12 cellular contexts compared by ENCODE assay signal in the genomic region with DNA sequence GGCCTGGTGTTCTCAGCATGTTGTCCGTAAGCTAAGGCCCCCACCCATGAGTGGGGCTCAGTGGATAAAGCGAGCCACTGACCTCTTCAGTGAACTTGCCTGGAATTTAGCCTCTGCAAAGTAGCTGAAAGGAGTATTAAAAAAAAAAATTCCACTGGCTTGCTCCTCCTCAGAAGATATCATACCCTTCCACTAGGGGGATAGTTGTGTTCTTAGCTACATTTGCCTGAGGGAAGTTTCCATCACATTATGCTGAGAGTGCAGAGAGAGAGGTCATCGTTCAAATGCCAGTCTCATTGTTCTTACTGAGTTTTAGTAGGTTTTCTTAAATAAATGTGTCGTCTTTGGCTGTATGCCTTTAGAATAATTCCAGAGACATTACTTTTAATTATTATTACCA.
DNase-seq lines count a peak whose midpoint lies in the region; ATAC-seq and TF ChIP-seq lines count a peak whose summit lies in the region.
"Had no signal": no experiment of that assay in that cellular context is flagged by ENCODE, and none has a peak within 500 bp of the region (broad histone marks: within the 10 kb centered on the region; RNA-seq: fewer than 3 reads in every experiment).

No MANE protein-coding gene starts in this region.

- DNase-seq in ELF-1 (ENCODE audit: low read depth, low spot score): peak; percentile 34
- no peak for DNase-seq in RWPE2 (ENCODE audit: low spot score)
- peak; percentile 68 for DNase-seq in iPS-NIHi11 (ENCODE audit: low spot score)
- no peak for DNase-seq in T-helper 1 cell
- DNase-seq in epidermal melanocyte (ENCODE audit: insufficient read length, low spot score): no peak
- DNase-seq in NCI-H1048 (lab: John Stamatoyannopoulos, UW): no peak
- DNase-seq: dermis blood vessel endothelial cell, NCI-H1417 treated with DMSO at 0.1 percent for 48 hours had no signal

- no peak overlapping the region for H3K27ac ChIP-seq in RWPE2 (ENCODE audit: poor library complexity, severe bottlenecking)
- H3K27ac ChIP-seq: neutrophil, vagina had no signal

- TF ChIP-seq CTCF in RWPE2 (IDR thresholded peaks at IDR 0.05; ENCODE audit: poor library complexity, severe bottlenecking): peak; percentile 15

- no peak overlapping the region for H3K4me3 ChIP-seq in RWPE2 (ENCODE audit: severe bottlenecking)
- H3K4me3 ChIP-seq: vagina had no signal

- no peaks in the 10 kb centered on the region for H3K36me3 ChIP-seq in RWPE2 (ENCODE audit: low read depth)
- H3K36me3 ChIP-seq: neutrophil, vagina had no signal

- ATAC-seq in HG03342 (IDR thresholded peaks at IDR 0.05; ENCODE audit: unreplicated experiment) (peak; percentile 66), RWPE2 (ENCODE audit: low read depth) (peak; percentile 25; the same call in 1 of the 3 replicates), GM18907 (IDR thresholded peaks at IDR 0.05; ENCODE audit: unreplicated experiment) (no peak)

- H3K27me3 ChIP-seq in RWPE2 (ENCODE audit: insufficient read depth, poor library complexity, severe bottlenecking): no peaks in the 10 kb centered on the region
- H3K27me3 ChIP-seq: neutrophil, vagina had no signal

- H3K4me1 ChIP-seq in RWPE2 (ENCODE audit: insufficient read depth, poor library complexity, severe bottlenecking): no peaks in the 10 kb centered on the region
- H3K4me1 ChIP-seq: vagina had no signal

- H3K9me3 ChIP-seq in RWPE2 (ENCODE audit: severe bottlenecking): no peaks in the 10 kb centered on the region
- H3K9me3 ChIP-seq: neutrophil, vagina had no signal

Comparison
In these comparisons a context has a peak if more than half of its experiments do, and no peak if none do; other contexts are left out.
1. DNase-seq: peak in ELF-1 (single experiment) and iPS-NIHi11 (single experiment); none in RWPE2 (single experiment), T-helper 1 cell (0 of 5), epidermal melanocyte (single experiment) and NCI-H1048 (single experiment).